20 cellular contexts compared by ENCODE assay signal in genomic region chr5:133829786-133830185, GRCh38.
DNase-seq lines count a peak whose midpoint lies in the region; ATAC-seq, FAIRE-seq and TF ChIP-seq lines count a peak whose summit lies in the region.
"Had no signal": no experiment of that assay in that cellular context is flagged by ENCODE, and none has a peak within 500 bp of the region (broad histone marks: within the 10 kb centered on the region; RNA-seq: fewer than 3 reads in every experiment).

No MANE protein-coding gene starts in this region.

- intact Hi-C loops in GM12878 (cut with micrococcal nuclease; ENCODE audit: unreplicated experiment) (no loop called here), OCI-LY7 (cut with micrococcal nuclease; ENCODE audit: unreplicated experiment) (no loop called here)

- no peaks in the 10 kb centered on the region for H4K20me1 ChIP-seq in BLaER1 treated with 17β-estradiol and CSF1 and Interleukin-3, amounts not matched to agents 10 nM and 100 nM
- no peaks in the 10 kb centered on the region for H4K20me1 ChIP-seq in GM12878 (ENCODE audit: control insufficient read depth, insufficient read depth)
- H4K20me1 ChIP-seq in OCI-LY7 (ENCODE audit: insufficient read depth, low read length): no peaks in the 10 kb centered on the region

- H2AFZ ChIP-seq in GM12878 (ENCODE audit: control insufficient read depth, low read depth, low read length) (no peak overlapping the region), OCI-LY7 (ENCODE audit: low read length) (no peak overlapping the region)
- H2AFZ ChIP-seq: GM23338 had no signal

- H3K4me3 ChIP-seq in BLaER1 treated with 17β-estradiol and CSF1 and Interleukin-3, amounts not matched to agents 10 nM and 100 nM: no peak overlapping the region
- H3K4me3 ChIP-seq in GM12878 (no peak overlapping the region), OCI-LY7 (ENCODE audit: low read depth, low read length, poor library complexity, severe bottlenecking) (no peak overlapping the region)
- H3K4me3 ChIP-seq: GM23338 had no signal

- H3K36me3 Mint-ChIP-seq in activated naive CD8-positive, alpha-beta T cell treated with anti-CD3 and anti-CD28 coated beads for 36 hours: no peaks in the 10 kb centered on the region
- H3K36me3 Mint-ChIP-seq in activated naive CD8-positive, alpha-beta T cell treated with anti-CD3 and anti-CD28 coated beads, Interleukin-2, amount 50 U/mL, for 24 hours (ENCODE audit: low read depth): no peaks in the 10 kb centered on the region
- H3K36me3 Mint-ChIP-seq in stimulated activated memory B cell treated with anti-CD40 and anti-IgM and Interleukin-4, amounts not matched to agents 10 μg/mL and 1 μg/mL and 100 μg/mL, for 72 hours: no peaks in the 10 kb centered on the region
- H3K36me3 Mint-ChIP-seq: CD14-positive monocyte; CD4-positive, alpha-beta memory T cell had no signal

- SMC1A ChIA-PET in GM12878 (lab: Charles Lee; ENCODE audit: uncharacterized antibody, unreplicated experiment): interaction anchor here (1.0 to 4.9 kb wide), 9 partner anchors 9 to 725 kb away, joined by 3 to 27 read pairs (median 3); no protein-coding TSS in a partner anchor

- FAIRE-seq in GM12878 (lab: Jason Lieb, UNC): no peak
- FAIRE-seq: GM18507, H54, HepG2 had no signal

- peaks cover 3% of the 10 kb centered on the region for H3K9me3 Mint-ChIP-seq in activated naive CD8-positive, alpha-beta T cell treated with anti-CD3 and anti-CD28 coated beads for 36 hours
- no peaks in the 10 kb centered on the region for H3K9me3 Mint-ChIP-seq in activated naive CD8-positive, alpha-beta T cell treated with anti-CD3 and anti-CD28 coated beads, Interleukin-2, amount 50 U/mL, for 24 hours
- no peaks in the 10 kb centered on the region for H3K9me3 Mint-ChIP-seq in stimulated activated memory B cell treated with anti-CD40 and anti-IgM and Interleukin-4, amounts not matched to agents 10 μg/mL and 1 μg/mL and 100 μg/mL, for 72 hours
- H3K9me3 Mint-ChIP-seq: GM23338 had no signal

- H3K9me3 ChIP-seq in BLaER1 treated with 17β-estradiol and CSF1 and Interleukin-3, amounts not matched to agents 10 nM and 100 nM (replicated peaks in 1 of 11): no peaks in the 10 kb centered on the region; a peak in 2 of 22 replicates
- H3K9me3 ChIP-seq in GM12878 (replicated peaks; ENCODE audit: control insufficient read depth, insufficient read depth, low read length): no peaks in the 10 kb centered on the region
- H3K9me3 ChIP-seq in OCI-LY7 (ENCODE audit: low read length): no peaks in the 10 kb centered on the region
- H3K9me3 ChIP-seq: BE2C had no signal

- H3K27me3 ChIP-seq in BLaER1 treated with 17β-estradiol and CSF1 and Interleukin-3, amounts not matched to agents 10 nM and 100 nM: no peaks in the 10 kb centered on the region; a peak in 1 of 22 replicates
- H3K27me3 ChIP-seq in GM12878 (replicated peaks in 1 of 2; ENCODE audit: control insufficient read depth in 2 of 2, insufficient read depth in 2 of 2, low read length in 1 of 2): no peaks in the 10 kb centered on the region
- H3K27me3 ChIP-seq: BE2C had no signal

- peaks cover 18% of the 10 kb centered on the region for H3K4me1 Mint-ChIP-seq in activated naive CD8-positive, alpha-beta T cell treated with anti-CD3 and anti-CD28 coated beads for 36 hours
- H3K4me1 Mint-ChIP-seq in activated naive CD8-positive, alpha-beta T cell treated with anti-CD3 and anti-CD28 coated beads, Interleukin-2, amount 50 U/mL, for 24 hours: peaks cover 23% of the 10 kb centered on the region
- peaks cover 56% of the 10 kb centered on the region for H3K4me1 Mint-ChIP-seq in stimulated activated memory B cell treated with anti-CD40 and anti-IgM and Interleukin-4, amounts not matched to agents 10 μg/mL and 1 μg/mL and 100 μg/mL, for 72 hours
- H3K4me1 Mint-ChIP-seq: CD14-positive monocyte, GM23338 had no signal

- no peak for TF ChIP-seq RAD21 in GM12878 (IDR thresholded peaks at IDR 0.05; ENCODE audit: insufficient read depth, low read depth, low read length)

- DNase-seq in activated naive CD8-positive, alpha-beta T cell treated with anti-CD3 and anti-CD28 coated beads for 36 hours: no peak
- no peak for DNase-seq in activated naive CD8-positive, alpha-beta T cell treated with anti-CD3 and anti-CD28 coated beads, Interleukin-2, amount 50 U/mL, for 24 hours
- no peak for DNase-seq in GM12878 (ENCODE audit: low read depth, low spot score)
- DNase-seq in OCI-LY7 (ENCODE audit: low spot score): no peak
- no peak for DNase-seq in NCI-H146 treated with DMSO at 0.1 percent for 48 hours (lab: John Stamatoyannopoulos, UW; ENCODE audit: unreplicated experiment)
- DNase-seq: BE2C; CD4-positive, alpha-beta memory T cell; DMS79 treated with DMSO at 0.1 percent for 48 hours; GF-D8; HCEC 1CT; HFFc6; KBM-7 had no signal

- no peaks in the 10 kb centered on the region for H3K27me3 Mint-ChIP-seq in activated naive CD8-positive, alpha-beta T cell treated with anti-CD3 and anti-CD28 coated beads for 36 hours
- no peaks in the 10 kb centered on the region for H3K27me3 Mint-ChIP-seq in activated naive CD8-positive, alpha-beta T cell treated with anti-CD3 and anti-CD28 coated beads, Interleukin-2, amount 50 U/mL, for 24 hours
- no peaks in the 10 kb centered on the region for H3K27me3 Mint-ChIP-seq in stimulated activated memory B cell treated with anti-CD40 and anti-IgM and Interleukin-4, amounts not matched to agents 10 μg/mL and 1 μg/mL and 100 μg/mL, for 72 hours

- H3K36me3 ChIP-seq in BLaER1 treated with 17β-estradiol and CSF1 and Interleukin-3, amounts not matched to agents 10 nM and 100 nM: no peaks in the 10 kb centered on the region
- H3K36me3 ChIP-seq in GM12878 (ENCODE audit: control insufficient read depth in 2 of 2, insufficient read depth in 2 of 2, low read length in 1 of 2) (no peaks in the 10 kb centered on the region), OCI-LY7 (ENCODE audit: insufficient read depth, low read length) (no peaks in the 10 kb centered on the region)
- H3K36me3 ChIP-seq: BE2C had no signal

- RAD21 ChIA-PET in GM12878 (lab: Charles Lee; ENCODE audit: unreplicated experiment): no interaction called here

- H3K4me1 ChIP-seq in BLaER1 treated with 17β-estradiol and CSF1 and Interleukin-3, amounts not matched to agents 10 nM and 100 nM: peaks cover 43 to 75% (median 72%) of the 10 kb centered on the region in 10 experiments
- peaks cover 21% of the 10 kb centered on the region for H3K4me1 ChIP-seq in GM12878 (ENCODE audit: control insufficient read depth, insufficient read depth, low read length)
- H3K4me1 ChIP-seq in OCI-LY7 (ENCODE audit: insufficient read depth, low read length, poor library complexity, severe bottlenecking): no peaks in the 10 kb centered on the region

- peak overlapping the region; percentile 6 for H3K27ac Mint-ChIP-seq in activated naive CD8-positive, alpha-beta T cell treated with anti-CD3 and anti-CD28 coated beads for 36 hours
- H3K27ac Mint-ChIP-seq in activated naive CD8-positive, alpha-beta T cell treated with anti-CD3 and anti-CD28 coated beads, Interleukin-2, amount 50 U/mL, for 24 hours: no peak overlapping the region
- peak overlapping the region; percentile 56 for H3K27ac Mint-ChIP-seq in stimulated activated memory B cell treated with anti-CD40 and anti-IgM and Interleukin-4, amounts not matched to agents 10 μg/mL and 1 μg/mL and 100 μg/mL, for 72 hours
- H3K27ac Mint-ChIP-seq: CD14-positive monocyte; CD4-positive, alpha-beta memory T cell; GM23338; HFFc6; IgD-negative memory B cell had no signal

- no peak for ATAC-seq in activated naive CD8-positive, alpha-beta T cell treated with anti-CD3 and anti-CD28 coated beads, Interleukin-2, amount 50 U/mL, for 24 hours
- ATAC-seq in GM12878: no peak
- no peak for ATAC-seq in stimulated activated memory B cell treated with anti-CD40 and anti-IgM and Interleukin-4, amounts not matched to agents 10 μg/mL and 1 μg/mL and 100 μg/mL, for 72 hours
- ATAC-seq: GM23338, HepG2 had no signal

- no peak for TF ChIP-seq EP300 in GM12878 (IDR thresholded peaks at IDR 0.05; ENCODE audit: borderline replicate concordance in 1 of 2, control insufficient read depth in 1 of 2, low read depth in 2 of 2, low read length in 2 of 2)

- CTCF ChIA-PET in GM12878 (lab: Yijun Ruan, JAX) (interaction anchor here (0.7 to 1.3 kb wide), 4 partner anchors 9 to 210 kb away, joined by 3 to 4 read pairs (median 4); no protein-coding TSS in a partner anchor), OCI-LY7 (lab: Charles Lee; ENCODE audit: unreplicated experiment) (no interaction called here)

- H3K9me2 ChIP-seq in OCI-LY7 (ENCODE audit: insufficient read depth, low read length): no peaks in the 10 kb centered on the region

- H3K4me2 ChIP-seq in BLaER1 treated with 17β-estradiol and CSF1 and Interleukin-3, amounts not matched to agents 10 nM and 100 nM: peak overlapping the region; percentile 0 to 98 (median 69); a peak in 18 of 22 replicates
- H3K4me2 ChIP-seq in GM12878 (ENCODE audit: control insufficient read depth, insufficient read depth) (no peak overlapping the region), OCI-LY7 (ENCODE audit: low read length) (no peak overlapping the region)
- H3K4me2 ChIP-seq: GM23338 had no signal

- H3K4me3 Mint-ChIP-seq in activated naive CD8-positive, alpha-beta T cell treated with anti-CD3 and anti-CD28 coated beads for 36 hours: no peak overlapping the region
- H3K4me3 Mint-ChIP-seq in activated naive CD8-positive, alpha-beta T cell treated with anti-CD3 and anti-CD28 coated beads, Interleukin-2, amount 50 U/mL, for 24 hours: no peak overlapping the region
- no peak overlapping the region for H3K4me3 Mint-ChIP-seq in stimulated activated memory B cell treated with anti-CD40 and anti-IgM and Interleukin-4, amounts not matched to agents 10 μg/mL and 1 μg/mL and 100 μg/mL, for 72 hours
- H3K4me3 Mint-ChIP-seq: CD14-positive monocyte; CD4-positive, alpha-beta memory T cell; GM23338; HFFc6 had no signal

- BruUV-seq in GM12878 (replicated peaks; lab: Mats Ljungman, UMichigan) (no TSS peak), OCI-LY7 (replicated peaks; lab: Mats Ljungman, UMichigan) (no TSS peak)

- H3K27ac ChIP-seq in BLaER1 treated with 17β-estradiol and CSF1 and Interleukin-3, amounts not matched to agents 10 nM and 100 nM: no peak overlapping the region
- H3K27ac ChIP-seq in GM12878 (ENCODE audit: control insufficient read depth, insufficient read depth): no peak overlapping the region
- no peak overlapping the region for H3K27ac ChIP-seq in OCI-LY7 (ENCODE audit: low read depth, low read length, poor library complexity, severe bottlenecking)

- no peak for TF ChIP-seq POLR2A in GM12878 (IDR thresholded peaks at IDR 0.05; ENCODE audit: low read depth, low read length)

- 58% methylated on average over 3 of the region's 3 CpGs for WGBS in GM12878 (ENCODE audit: insufficient coverage, insufficient replicate concordance, low lambda C conversion rate, missing lambda C conversion rate)

- H3K79me2 ChIP-seq in GM12878 (ENCODE audit: control insufficient read depth, insufficient read depth, low read length) (no peaks in the 10 kb centered on the region), OCI-LY7 (ENCODE audit: insufficient read depth, low read depth, low read length) (no peaks in the 10 kb centered on the region)

- H3K9ac ChIP-seq in BLaER1 treated with 17β-estradiol and CSF1 and Interleukin-3, amounts not matched to agents 10 nM and 100 nM: 0 out of 22 replicates have a peak overlapping the region, but pooled peaks of 2 of the 11 experiments have one; percentile 11 to 24
- H3K9ac ChIP-seq in GM12878 (ENCODE audit: control insufficient read depth, insufficient read depth, low read length): no peak overlapping the region

- in situ Hi-C loops in GM12878 (cut with MboI): no loop called here

- TF ChIP-seq CTCF in GM12878 (IDR thresholded peaks at IDR 0.05 in 2 of 3, conservative IDR thresholded peaks at IDR 0.05 in 1 of 3; ENCODE audit: control insufficient read depth in 2 of 3, extremely low read depth in 1 of 3, insufficient read depth in 1 of 3, low read depth in 3 of 3, low read length in 3 of 3) (no peak), OCI-LY7 (conservative IDR thresholded peaks at IDR 0.05; ENCODE audit: low read length) (no peak)

- POLR2A ChIA-PET in GM12878 (lab: Charles Lee) (interaction anchor here (1.5 kb wide), 1 partner anchor 17 kb away, joined by 3 read pairs; no protein-coding TSS in a partner anchor), OCI-LY7 (lab: Charles Lee) (no interaction called here)

Comparison
In these comparisons a context has a peak if more than half of its experiments do, and no peak if none do; other contexts are left out.
1. H3K4me2 ChIP-seq: peak in BLaER1 treated with 17β-estradiol and CSF1 and Interleukin-3, amounts not matched to agents 10 nM and 100 nM (11 of 11); none in GM12878 (single experiment) and OCI-LY7 (single experiment).